In the genomic region with DNA sequence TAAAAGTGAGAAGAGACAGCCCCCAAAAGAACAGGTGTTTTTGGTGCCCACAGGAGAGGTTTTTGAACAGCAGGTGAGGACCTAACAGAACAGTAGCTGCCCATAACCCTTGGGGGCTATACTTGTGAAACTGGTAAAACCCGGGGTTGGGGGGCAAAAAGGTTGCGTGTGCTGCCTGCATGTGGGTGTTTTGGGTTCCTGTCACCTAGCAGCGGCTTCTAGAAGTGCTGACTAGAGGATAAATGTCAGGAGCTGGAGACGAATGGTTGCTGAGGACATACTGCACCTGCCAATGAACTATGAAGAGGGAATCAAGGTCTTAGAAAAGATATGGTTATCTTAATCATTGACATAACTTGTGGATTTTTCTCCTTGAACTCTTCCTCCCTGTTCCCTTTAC, we compare ENCODE assay signal across 22 cellular contexts.
"Had no signal": no experiment of that assay in that cellular context is flagged by ENCODE, and none has a peak within 500 bp of the region (broad histone marks: within the 10 kb centered on the region; RNA-seq: fewer than 3 reads in every experiment).

No MANE protein-coding gene starts in this region.

- H3K27ac ChIP-seq: SJSA1, SK-N-MC had no signal

- H3K4me3 ChIP-seq: MG63, SJSA1, SK-N-MC had no signal

- DNase-seq: Karpas-422, KG1, MG63, NCI-H1092, NCI-H1105 treated with DMSO at 0.1 percent for 48 hours, NCI-H1417 treated with DMSO at 0.1 percent for 48 hours, NCI-H187, NCI-H2029, NCI-H2081 treated with DMSO at 0.1 percent for 48 hours, NCI-H2171, NCI-H226, NCI-H446, NCI-H510A, NCI-H524 treated with DMSO at 0.1 percent for 48 hours, NCI-H69, NCI-H774, Right ventricle myocardium superior, RPMI8226, SIG-M5 had no signal

- H3K4me1 ChIP-seq: SJSA1 had no signal

- FAIRE-seq: RCC 7860 had no signal

- H3K9me3 ChIP-seq: MG63, SJSA1 had no signal

- H3K27me3 ChIP-seq: MG63, SJSA1 had no signal
